Comparison of ENCODE assay signal across 18 cellular contexts in genomic region chr15:94397377-94397776, GRCh38.
A peak's percentile ranks its signal among the peaks of the same experiment; 100 is the strongest.
DNase-seq lines count a peak whose midpoint lies in the region; TF ChIP-seq lines count a peak whose summit lies in the region.
"Had no signal": no experiment of that assay in that cellular context is flagged by ENCODE, and none has a peak within 500 bp of the region (broad histone marks: within the 10 kb centered on the region; RNA-seq: fewer than 3 reads in every experiment).

No MANE protein-coding gene starts in this region.

- H3K27ac ChIP-seq in spleen (peak overlapping the region; percentile 21 to 81 (median 74)), substantia nigra (ENCODE audit: low read depth, low read length, poor library complexity, severe bottlenecking) (no peak overlapping the region), stomach (no peak overlapping the region)
- H3K27ac ChIP-seq: C4-2B had no signal

- no peak overlapping the region for H3K4me3 ChIP-seq in cardiac fibroblast (replicated peaks in 1 of 2; ENCODE audit: low read depth in 2 of 2, low read length in 2 of 2)
- no peak overlapping the region for H3K4me3 ChIP-seq in spleen
- H3K4me3 ChIP-seq in stomach = no peak overlapping the region
- H3K4me3 ChIP-seq: K562 had no signal

- DNase-seq in astrocyte of the hippocampus (ENCODE audit: low read depth, low spot score) (peak; percentile 26), cardiac fibroblast (ENCODE audit: low read depth in 2 of 2) (peak; percentile 6 to 12), immature natural killer cell (no peak), spleen (no peak), progenitor cell of endocrine pancreas (ENCODE audit: low spot score, unreplicated experiment) (no peak), substantia nigra (lab: John Stamatoyannopoulos, UW) (no peak), stomach (no peak)
- DNase-seq: AML-193, DMS79, GOT3, NCI-H1092 treated with DMSO at 0.1 percent for 48 hours, NCI-H146, NCI-H2029 treated with DMSO at 0.1 percent for 48 hours, NCI-H2171, NCI-H446, NCI-H69 had no signal

- no peak overlapping the region for H3K4me3 Mint-ChIP-seq in immature natural killer cell
- no peak overlapping the region for H3K4me3 Mint-ChIP-seq in progenitor cell of endocrine pancreas (ENCODE audit: low read depth)

- TF ChIP-seq POLR2A in spleen (IDR thresholded peaks at IDR 0.05) (no peak), stomach (IDR thresholded peaks at IDR 0.05) (no peak)

- WGBS in spleen, 5 donors = 53 to 62% (median 57%) methylated on average over 3 of the region's 3 CpGs
- 48 to 60% (median 57%) methylated on average over 3 of the region's 3 CpGs for WGBS in stomach, 5 donors

- H3K27ac Mint-ChIP-seq in immature natural killer cell (peak overlapping the region in 4 of 6 donors; percentile 11 to 55 (median 32)), progenitor cell of endocrine pancreas (no peak overlapping the region)

- TF ChIP-seq CTCF in cardiac fibroblast (IDR thresholded peaks at IDR 0.05; ENCODE audit: low read depth, low read length) (no peak), spleen (IDR thresholded peaks at IDR 0.05 in 8 of 11, conservative IDR thresholded peaks at IDR 0.05 in 3 of 11) (no peak), progenitor cell of endocrine pancreas (IDR thresholded peaks at IDR 0.05; ENCODE audit: unreplicated experiment) (no peak), stomach (IDR thresholded peaks at IDR 0.05) (no peak)

- H3K9me3 ChIP-seq in spleen (no peaks in the 10 kb centered on the region), stomach (no peaks in the 10 kb centered on the region)

- H3K36me3 Mint-ChIP-seq in immature natural killer cell (peaks cover 3 to 40% (median 14%) of the 10 kb centered on the region in 3 donors), progenitor cell of endocrine pancreas (ENCODE audit: insufficient read depth) (no peaks in the 10 kb centered on the region)

- peaks cover 5 to 73% (median 44%) of the 10 kb centered on the region in 6 donors for H3K4me1 ChIP-seq in spleen
- H3K4me1 ChIP-seq in stomach = no peaks in the 10 kb centered on the region

- intact Hi-C loops in spleen (cut with DNase I; ENCODE audit: low total_unique reads) (no loop called here), stomach (cut with DNase I; ENCODE audit: low total_unique reads) (no loop called here)

- no peak for TF ChIP-seq EP300 in stomach (IDR thresholded peaks at IDR 0.05)

- H3K27me3 ChIP-seq in spleen (replicated peaks in 1 of 7) (no peaks in the 10 kb centered on the region), stomach (no peaks in the 10 kb centered on the region)

- H3K4me1 Mint-ChIP-seq in immature natural killer cell (peaks cover 1 to 46% of the 10 kb centered on the region in 2 donors), progenitor cell of endocrine pancreas (ENCODE audit: low read depth) (peaks cover 2% of the 10 kb centered on the region)

- H3K27me3 Mint-ChIP-seq in immature natural killer cell (ENCODE audit: low read depth in 3 of 3) = peaks cover 0 to 2% (median 0%) of the 10 kb centered on the region in 3 donors
- no peaks in the 10 kb centered on the region for H3K27me3 Mint-ChIP-seq in progenitor cell of endocrine pancreas

- no peaks in the 10 kb centered on the region for H3K9me3 Mint-ChIP-seq in immature natural killer cell
- H3K9me3 Mint-ChIP-seq in progenitor cell of endocrine pancreas (ENCODE audit: low read depth) = no peaks in the 10 kb centered on the region

- H3K36me3 ChIP-seq in spleen (peaks cover 0 to 76% (median 16%) of the 10 kb centered on the region in 6 donors), stomach (peaks cover 0 to 9% (median 4%) of the 10 kb centered on the region in 4 donors)

Comparison
In these comparisons a context has a peak if more than half of its experiments do, and no peak if none do; other contexts are left out.
1. DNase-seq: peak in astrocyte of the hippocampus (single experiment) and cardiac fibroblast (2 of 2); none in immature natural killer cell (0 of 3), spleen (single experiment), progenitor cell of endocrine pancreas (single experiment), substantia nigra (0 of 49) and stomach (single experiment).
2. H3K27ac ChIP-seq: peak in spleen (8 of 8); none in substantia nigra (single experiment) and stomach (0 of 5).